ENCODE assay signal across 7 cellular contexts in genomic region chr3:148077318-148077923, GRCh38.
DNase-seq lines count a peak whose midpoint lies in the region; ATAC-seq and TF ChIP-seq lines count a peak whose summit lies in the region.

No MANE protein-coding gene starts in this region.

- H3K27ac ChIP-seq in VCaP: no peak overlapping the region
- H3K27ac ChIP-seq in suprapubic skin: no peak overlapping the region

- no peaks in the 10 kb centered on the region for H3K27me3 Mint-ChIP-seq in naive thymus-derived CD8-positive, alpha-beta T cell

- H3K9me3 Mint-ChIP-seq in naive thymus-derived CD8-positive, alpha-beta T cell: peaks cover 0 to 3% (median 0%) of the 10 kb centered on the region in 9 donors

- no peak for TF ChIP-seq EP300 in suprapubic skin (IDR thresholded peaks at IDR 0.05)

- H3K36me3 Mint-ChIP-seq in naive thymus-derived CD8-positive, alpha-beta T cell: no peaks in the 10 kb centered on the region

- H3K4me1 Mint-ChIP-seq in naive thymus-derived CD8-positive, alpha-beta T cell: no peaks in the 10 kb centered on the region

- POLR2A ChIA-PET in naive thymus-derived CD8-positive, alpha-beta T cell (lab: Charles Lee): no interaction called here

- H3K36me3 ChIP-seq in suprapubic skin: no peaks in the 10 kb centered on the region

- no peaks in the 10 kb centered on the region for H3K9me3 ChIP-seq in suprapubic skin

- no peak for TF ChIP-seq POLR2A in suprapubic skin (IDR thresholded peaks at IDR 0.05)

- peak; percentile 65 for ATAC-seq in HG03378 (IDR thresholded peaks at IDR 0.05; ENCODE audit: unreplicated experiment)
- no peak for ATAC-seq in naive thymus-derived CD8-positive, alpha-beta T cell

- no peak overlapping the region for H3K4me3 Mint-ChIP-seq in naive thymus-derived CD8-positive, alpha-beta T cell

- H3K4me3 ChIP-seq in suprapubic skin: no peak overlapping the region

- WGBS in suprapubic skin: 27% methylated on average over 1 of the region's 1 CpG

- H3K27me3 ChIP-seq in suprapubic skin: no peaks in the 10 kb centered on the region

- no peaks in the 10 kb centered on the region for H3K4me1 ChIP-seq in suprapubic skin

- DNase-seq in medulla oblongata (ENCODE audit: extremely low spot score): peak; percentile 71
- no peak for DNase-seq in suprapubic skin (ENCODE audit: low spot score in 2 of 2)
- DNase-seq in naive thymus-derived CD8-positive, alpha-beta T cell: no peak
- DNase-seq in activated gamma-delta T cell treated with Interleukin-2 at 50 U/mL for 16 hours: no peak

- H3K27ac Mint-ChIP-seq in naive thymus-derived CD8-positive, alpha-beta T cell: no peak overlapping the region

- TF ChIP-seq CTCF in GM12873 (IDR thresholded peaks at IDR 0.05; ENCODE audit: insufficient read depth, low read depth, low read length, missing control alignments) (peak; percentile 44), VCaP (conservative IDR thresholded peaks at IDR 0.05) (peak; percentile 77), suprapubic skin (IDR thresholded peaks at IDR 0.05) (peak in 1 of 2 donors; percentile 11)
